Comparison of ENCODE assay signal across 10 cellular contexts in genomic region chr10:3045471-3046209, GRCh38. TPM values are rescaled to one million over a fixed set of nuclear protein-coding genes. Genes with fewer than 3 reads are reported as not detected.
DNase-seq lines count a peak whose midpoint lies in the region; ATAC-seq and TF ChIP-seq lines count a peak whose summit lies in the region.
"Had no signal": no experiment of that assay in that cellular context is flagged by ENCODE, and none has a peak within 500 bp of the region (broad histone marks: within the 10 kb centered on the region; RNA-seq: fewer than 3 reads in every experiment).

No MANE protein-coding gene starts in this region.

- no peak overlapping the region for H3K4me3 ChIP-seq in CD8-positive, alpha-beta T cell (ENCODE audit: low read depth, low read length)

- intact Hi-C loops in CD8-positive, alpha-beta T cell (cut with DNase I, micrococcal nuclease): no loop called here

- TF ChIP-seq POLR2A in erythroblast (IDR thresholded peaks at IDR 0.05; ENCODE audit: low read length): no peak

- ATAC-seq in stimulated activated naive CD8-positive, alpha-beta T cell treated with anti-CD3 and anti-CD28 coated beads, Interleukin-15, amount 100 ng/mL, for 72 hours: peak; percentile 37
- no peak for ATAC-seq in stimulated activated naive CD8-positive, alpha-beta T cell treated with anti-CD3 and anti-CD28 coated beads, Interleukin-15, Interleukin-2, amounts not matched to agents 100 U/mL and 50 U/mL, for 24 hours
- no peak for ATAC-seq in GM18498 (IDR thresholded peaks at IDR 0.05; ENCODE audit: unreplicated experiment)
- no peak for ATAC-seq in CD8-positive, alpha-beta T cell

- H3K27me3 ChIP-seq in CD8-positive, alpha-beta T cell (ENCODE audit: insufficient read depth, low read length): no peaks in the 10 kb centered on the region

- no peaks in the 10 kb centered on the region for H3K4me1 ChIP-seq in CD8-positive, alpha-beta T cell (ENCODE audit: insufficient read depth, low read length)

- no peak overlapping the region for H3K4me3 Mint-ChIP-seq in stimulated activated naive CD8-positive, alpha-beta T cell treated with anti-CD3 and anti-CD28 coated beads, Interleukin-15, amount 100 ng/mL, for 72 hours
- no peak overlapping the region for H3K4me3 Mint-ChIP-seq in CD8-positive, alpha-beta T cell
- H3K4me3 Mint-ChIP-seq: CD4-positive, CD25-positive, alpha-beta regulatory T cell had no signal

- DNase-seq in stimulated activated naive CD8-positive, alpha-beta T cell treated with anti-CD3 and anti-CD28 coated beads, Interleukin-15, amount 100 ng/mL, for 72 hours: no peak
- no peak for DNase-seq in stimulated activated naive CD8-positive, alpha-beta T cell treated with anti-CD3 and anti-CD28 coated beads, Interleukin-15, Interleukin-2, amounts not matched to agents 100 U/mL and 50 U/mL, for 24 hours
- DNase-seq in erythroblast (lab: John Stamatoyannopoulos, UW) (peak; percentile 8 to 14), medulla oblongata (ENCODE audit: extremely low spot score) (peak; percentile 65), NCI-H446 treated with DMSO at 0.1 percent for 48 hours (lab: John Stamatoyannopoulos, UW) (no peak), COLO829 (ENCODE audit: low spot score) (no peak)
- DNase-seq in CD8-positive, alpha-beta T cell: no peak
- DNase-seq: activated CD4-positive, alpha-beta T cell treated with anti-CD3 and anti-CD28 coated beads, Interleukin-2, amount 50 U/mL, for 4 hours; CD4-positive, CD25-positive, alpha-beta regulatory T cell had no signal

- no peaks in the 10 kb centered on the region for H3K36me3 ChIP-seq in CD8-positive, alpha-beta T cell (ENCODE audit: insufficient read depth, low read length)

- no peak overlapping the region for H3K27ac Mint-ChIP-seq in stimulated activated naive CD8-positive, alpha-beta T cell treated with anti-CD3 and anti-CD28 coated beads, Interleukin-15, amount 100 ng/mL, for 72 hours
- no peak overlapping the region for H3K27ac Mint-ChIP-seq in CD8-positive, alpha-beta T cell

- no peaks in the 10 kb centered on the region for H3K36me3 Mint-ChIP-seq in CD8-positive, alpha-beta T cell
- H3K36me3 Mint-ChIP-seq: CD4-positive, CD25-positive, alpha-beta regulatory T cell had no signal

- H3K27ac ChIP-seq in CD8-positive, alpha-beta T cell (ENCODE audit: low read depth, low read length): no peak overlapping the region

- H3K9me3 Mint-ChIP-seq in stimulated activated naive CD8-positive, alpha-beta T cell treated with anti-CD3 and anti-CD28 coated beads, Interleukin-15, amount 100 ng/mL, for 72 hours: no peaks in the 10 kb centered on the region
- H3K9me3 Mint-ChIP-seq in CD8-positive, alpha-beta T cell: no peaks in the 10 kb centered on the region

- peaks cover 45% of the 10 kb centered on the region for H3K27me3 Mint-ChIP-seq in stimulated activated naive CD8-positive, alpha-beta T cell treated with anti-CD3 and anti-CD28 coated beads, Interleukin-15, amount 100 ng/mL, for 72 hours
- peaks cover 16% of the 10 kb centered on the region for H3K27me3 Mint-ChIP-seq in CD8-positive, alpha-beta T cell (ENCODE audit: low read depth)

- CTCF ChIA-PET in CD8-positive, alpha-beta T cell (lab: Charles Lee): no interaction called here

- H3K9me3 ChIP-seq in CD8-positive, alpha-beta T cell (ENCODE audit: low read length): no peaks in the 10 kb centered on the region

- POLR2A ChIA-PET in CD8-positive, alpha-beta T cell (lab: Charles Lee): no interaction called here

- H3K4me1 Mint-ChIP-seq in stimulated activated naive CD8-positive, alpha-beta T cell treated with anti-CD3 and anti-CD28 coated beads, Interleukin-15, amount 100 ng/mL, for 72 hours: peaks cover 5% of the 10 kb centered on the region
- peaks cover 3% of the 10 kb centered on the region for H3K4me1 Mint-ChIP-seq in CD8-positive, alpha-beta T cell (ENCODE audit: low read depth)

- no peak for TF ChIP-seq CTCF in CD8-positive, alpha-beta T cell (IDR thresholded peaks at IDR 0.05)

RNA-seq across cellular contexts. Expression of gene PFKP, which starts 21.7 kb away (rescaled TPM):
- total RNA-seq in CD8-positive, alpha-beta T cell: 10 to 100 TPM; 35.9 to 36.5 TPM

Comparison
In these comparisons a context has a peak if more than half of its experiments do, and no peak if none do; other contexts are left out.
1. DNase-seq: peak in erythroblast (2 of 2) and medulla oblongata (single experiment); none in stimulated activated naive CD8-positive, alpha-beta T cell treated with anti-CD3 and anti-CD28 coated beads, Interleukin-15, amount 100 ng/mL, for 72 hours (0 of 2), stimulated activated naive CD8-positive, alpha-beta T cell treated with anti-CD3 and anti-CD28 coated beads, Interleukin-15, Interleukin-2, amounts not matched to agents 100 U/mL and 50 U/mL, for 24 hours (single experiment), CD8-positive, alpha-beta T cell (0 of 7), NCI-H446 treated with DMSO at 0.1 percent for 48 hours (single experiment) and COLO829 (single experiment).